In the genomic region with DNA sequence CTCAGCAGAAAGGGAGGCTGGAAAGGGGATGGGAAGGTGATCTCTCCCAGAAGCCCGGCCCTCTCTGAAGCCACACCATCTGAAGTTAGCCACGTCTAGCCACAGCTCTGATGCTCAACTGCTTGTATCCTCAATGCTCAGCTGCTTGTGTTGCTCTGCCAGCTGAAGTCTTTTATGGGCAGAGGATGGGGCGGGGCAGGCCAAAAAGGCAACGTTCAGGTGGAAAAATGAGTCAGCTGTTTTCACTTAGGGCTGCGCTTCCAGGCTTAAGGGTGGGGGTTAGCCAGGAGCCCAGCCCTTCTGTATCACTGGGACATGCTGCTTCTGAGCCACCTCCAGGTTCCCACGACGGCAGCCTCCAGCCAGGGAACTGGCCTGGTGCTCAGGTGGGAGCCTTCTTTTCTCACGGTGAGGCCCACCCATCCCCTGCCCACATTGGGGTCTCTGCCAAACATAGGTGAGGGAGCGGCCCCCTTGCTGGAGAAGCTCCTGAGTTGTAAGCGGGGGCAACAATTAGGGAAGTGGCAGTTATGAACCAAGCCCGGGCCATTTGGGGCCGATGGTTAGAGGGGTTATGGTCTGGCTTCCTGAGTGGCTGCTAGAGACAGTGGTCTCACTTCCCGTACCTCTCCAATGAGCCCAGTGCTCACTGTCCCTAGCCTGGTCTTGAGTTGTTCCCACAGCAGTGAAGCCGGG, we compare ENCODE assay signal across 15 cellular contexts. TPM values are rescaled to one million over a fixed set of nuclear protein-coding genes. Genes with fewer than 3 reads are reported as not detected.
DNase-seq lines count a peak whose midpoint lies in the region; ATAC-seq and TF ChIP-seq lines count a peak whose summit lies in the region.
"Had no signal": no experiment of that assay in that cellular context is flagged by ENCODE, and none has a peak within 500 bp of the region (broad histone marks: within the 10 kb centered on the region; RNA-seq: fewer than 3 reads in every experiment).

No MANE protein-coding gene starts in this region.

- TF ChIP-seq EP300 in stomach (IDR thresholded peaks at IDR 0.05), result no peak

- TF ChIP-seq POLR2A in stomach (IDR thresholded peaks at IDR 0.05) (no peak), prostate gland (IDR thresholded peaks at IDR 0.05) (no peak)

- peak; percentile 72 for ATAC-seq in foreskin keratinocyte
- ATAC-seq in HG03280 (IDR thresholded peaks at IDR 0.05; ENCODE audit: unreplicated experiment), result no peak
- no peak for ATAC-seq in GM18868 (IDR thresholded peaks at IDR 0.05; ENCODE audit: unreplicated experiment)

- H3K36me3 ChIP-seq in stomach (no peaks in the 10 kb centered on the region), prostate gland (no peaks in the 10 kb centered on the region)
- H3K36me3 ChIP-seq: heart left ventricle had no signal

- no peaks in the 10 kb centered on the region for H3K9me3 ChIP-seq in stomach
- no peaks in the 10 kb centered on the region for H3K9me3 ChIP-seq in prostate gland
- H3K9me3 ChIP-seq: heart left ventricle had no signal

- TF ChIP-seq CTCF in foreskin keratinocyte (conservative IDR thresholded peaks at IDR 0.05), result no peak
- no peak for TF ChIP-seq CTCF in stomach (IDR thresholded peaks at IDR 0.05)
- TF ChIP-seq CTCF in prostate gland (IDR thresholded peaks at IDR 0.05), result no peak

- peak; percentile 33 for DNase-seq in SKM-1 treated with dmso at 0.1 percent for 144 hours (lab: John Stamatoyannopoulos, UW; ENCODE audit: unreplicated experiment)
- no peak for DNase-seq in SKM-1 (lab: John Stamatoyannopoulos, UW; ENCODE audit: unreplicated experiment)
- DNase-seq in NOMO-1 treated with DMSO at 0.1 percent for 48 hours (lab: John Stamatoyannopoulos, UW; ENCODE audit: unreplicated experiment), result peak; percentile 74
- no peak for DNase-seq in foreskin keratinocyte
- DNase-seq in stomach, result no peak
- DNase-seq in prostate gland (ENCODE audit: low spot score), result no peak
- DNase-seq: activated B cell treated with CpG ODN at 0.5 μM for 24 hours; activated naive CD8-positive, alpha-beta T cell treated with anti-CD3 and anti-CD28 coated beads for 36 hours; NCI-H187 treated with DMSO at 0.1 percent for 48 hours had no signal

- WGBS in stomach, 5 donors, result 62 to 78% (median 67%) methylated on average over 12 to 14 of the region's 14 CpGs
- 51% methylated on average over 14 of the region's 14 CpGs for WGBS in prostate gland

- intact Hi-C loops in stomach (cut with DNase I; ENCODE audit: low total_unique reads) (no loop called here), prostate gland (cut with DNase I) (no loop called here)

- H3K27ac ChIP-seq in foreskin keratinocyte, result no peak overlapping the region
- peak overlapping the region in 3 of 5 donors; percentile 12 to 67 (median 64) for H3K27ac ChIP-seq in stomach
- H3K27ac ChIP-seq in prostate gland, result no peak overlapping the region
- H3K27ac ChIP-seq: heart left ventricle had no signal

- H3K4me3 ChIP-seq in stomach, result no peak overlapping the region
- no peak overlapping the region for H3K4me3 ChIP-seq in prostate gland
- H3K4me3 ChIP-seq: heart left ventricle had no signal

- H3K27me3 ChIP-seq in foreskin keratinocyte, result peaks cover 2% of the 10 kb centered on the region
- H3K27me3 ChIP-seq in stomach, result peaks cover 0 to 55% (median 0%) of the 10 kb centered on the region in 3 donors
- peaks cover 4% of the 10 kb centered on the region for H3K27me3 ChIP-seq in prostate gland (replicated peaks; ENCODE audit: insufficient read depth)

- H3K4me1 ChIP-seq in foreskin keratinocyte, result no peaks in the 10 kb centered on the region
- H3K4me1 ChIP-seq in stomach, result peaks cover 0 to 33% (median 2%) of the 10 kb centered on the region in 4 donors
- no peaks in the 10 kb centered on the region for H3K4me1 ChIP-seq in prostate gland (replicated peaks)

RNA-seq across cellular contexts. Expression of a gene that starts 44.8 kb away (rescaled TPM):
- not detected in 2 replicates for total RNA-seq in foreskin keratinocyte
- not detected in 2 replicates for polyA plus RNA-seq in foreskin keratinocyte
- under 1 TPM in 1 of 5 donors, not detected in 4; 0.18 TPM for total RNA-seq in stomach
- polyA plus RNA-seq in stomach, result not detected
- total RNA-seq in prostate gland, result not detected
- total RNA-seq: activated B cell treated with CpG ODN at 0.5 μM for 24 hours; activated naive CD8-positive, alpha-beta T cell treated with anti-CD3 and anti-CD28 coated beads for 36 hours; H9; heart left ventricle; natural killer cell treated with Interleukin-12 subunit alpha and Interleukin-12 subunit beta and Interleukin-15 and Interleukin-18, amount 100 ng/mL, for 72 hours had no signal
- polyA plus RNA-seq: esophagus, heart left ventricle had no signal

RNA-seq across cellular contexts. Expression of a gene that starts 53.3 kb away (rescaled TPM):
- total RNA-seq in foreskin keratinocyte, result 21.0 and 23.0 TPM in 2 replicates
- 6.1 and 6.5 TPM in 2 replicates for polyA plus RNA-seq in foreskin keratinocyte
- 100 to 1,000 TPM in 1 of 5 donors, 10 to 100 TPM in 4; 60.2 to 182 (median 62.9) TPM for total RNA-seq in stomach
- polyA plus RNA-seq in stomach, result 1 to 10 TPM; 7.5 to 9.1 (median 8.6) TPM
- 10 to 100 TPM; 33.2 to 82.9 TPM for total RNA-seq in prostate gland

Comparison
In these comparisons a context has a peak if more than half of its experiments do, and no peak if none do; other contexts are left out.
1. DNase-seq: peak in SKM-1 treated with dmso at 0.1 percent for 144 hours (single experiment) and NOMO-1 treated with DMSO at 0.1 percent for 48 hours (single experiment); none in SKM-1 (single experiment), foreskin keratinocyte (0 of 2), stomach (single experiment) and prostate gland (single experiment).
2. H3K27ac ChIP-seq: peak in stomach (3 of 5); none in foreskin keratinocyte (single experiment) and prostate gland (0 of 2).